Comparison of ENCODE assay signal across 18 cellular contexts in genomic region chr6:124487778-124488431, GRCh38.
DNase-seq lines count a peak whose midpoint lies in the region; ATAC-seq, FAIRE-seq and TF ChIP-seq lines count a peak whose summit lies in the region.
"Had no signal": no experiment of that assay in that cellular context is flagged by ENCODE, and none has a peak within 500 bp of the region (broad histone marks: within the 10 kb centered on the region; RNA-seq: fewer than 3 reads in every experiment).

No MANE protein-coding gene starts in this region.

- no peak for TF ChIP-seq EP300 in SK-N-SH (IDR thresholded peaks at IDR 0.05; ENCODE audit: borderline replicate concordance in 1 of 2, low read depth in 1 of 2, low read length in 1 of 2)

- no peaks in the 10 kb centered on the region for H3K9me3 Mint-ChIP-seq in activated T-helper 2 cell treated with anti-CD3 and anti-CD28 coated beads, Interferon-gamma antibody, Interleukin-2, Interleukin-4, amounts not matched to agents 10 μg/mL and 5 μg/mL and 100 μg/mL, durations not matched to agents 14 hours and 24 hours and 36 hours
- H3K9me3 Mint-ChIP-seq: activated naive CD8-positive, alpha-beta T cell treated with anti-CD3 and anti-CD28 coated beads, Interleukin-2, amount 10 ng/mL, durations not matched to agents 7 days and 5 days; H9; WTC11 had no signal

- no peaks in the 10 kb centered on the region for H3F3A ChIP-seq in SK-N-SH (replicated peaks; ENCODE audit: insufficient read depth)

- CTCF ChIA-PET in SK-N-SH (lab: Yijun Ruan, JAX), result interaction anchor here (1.1 kb wide), 1 partner anchor 8 kb away, joined by 3 read pairs; no protein-coding TSS in a partner anchor

- no peaks in the 10 kb centered on the region for H3K79me2 ChIP-seq in SK-N-SH (ENCODE audit: insufficient read depth)

- H3K4me3 ChIP-seq in SK-N-SH (ENCODE audit: low read depth in 2 of 2, low read length in 1 of 2) (no peak overlapping the region), fibroblast of villous mesenchyme (ENCODE audit: low read depth, low read length) (no peak overlapping the region)
- H3K4me3 ChIP-seq: MG63 had no signal

- H2AFZ ChIP-seq in SK-N-SH (ENCODE audit: low read depth), result no peak overlapping the region

- intact Hi-C loops in activated T-helper 2 cell treated with anti-CD3 and anti-CD28 coated beads, Interferon-gamma antibody, Interleukin-2, Interleukin-4, amounts not matched to agents 10 μg/mL and 5 μg/mL and 100 μg/mL, durations not matched to agents 14 hours and 24 hours and 36 hours (cut with micrococcal nuclease), result no loop called here

- H3K9me3 ChIP-seq in SK-N-SH, result no peaks in the 10 kb centered on the region
- H3K9me3 ChIP-seq: MG63 had no signal

- H3K4me1 Mint-ChIP-seq in activated T-helper 2 cell treated with anti-CD3 and anti-CD28 coated beads, Interferon-gamma antibody, Interleukin-2, Interleukin-4, amounts not matched to agents 10 μg/mL and 5 μg/mL and 100 μg/mL, durations not matched to agents 14 hours and 24 hours and 36 hours (ENCODE audit: low read depth), result no peaks in the 10 kb centered on the region
- H3K4me1 Mint-ChIP-seq: activated naive CD8-positive, alpha-beta T cell treated with anti-CD3 and anti-CD28 coated beads, Interleukin-2, amount 10 ng/mL, durations not matched to agents 7 days and 5 days had no signal

- no peak overlapping the region for H3K4me2 ChIP-seq in SK-N-SH

- 15% methylated on average over 3 of the region's 3 CpGs for WGBS in SK-N-SH (ENCODE audit: low lambda C conversion rate)

- POLR2A ChIA-PET in SK-N-SH (lab: Yijun Ruan, JAX), result no interaction called here

- H3K27me3 ChIP-seq in SK-N-SH (ENCODE audit: insufficient read depth), result no peaks in the 10 kb centered on the region; the same call in 1 of the 2 replicates
- H3K27me3 ChIP-seq: MG63 had no signal

- TF ChIP-seq CTCF in SK-N-SH (IDR thresholded peaks at IDR 0.05) (no peak), fibroblast of villous mesenchyme (IDR thresholded peaks at IDR 0.05; ENCODE audit: insufficient read depth, low read depth, low read length) (no peak)

- no peak overlapping the region for H3K27ac ChIP-seq in SK-N-SH (ENCODE audit: low read depth in 2 of 2, low read length in 1 of 2)
- H3K27ac ChIP-seq: HL-60 had no signal

- H3K4me3 Mint-ChIP-seq in activated T-helper 2 cell treated with anti-CD3 and anti-CD28 coated beads, Interferon-gamma antibody, Interleukin-2, Interleukin-4, amounts not matched to agents 10 μg/mL and 5 μg/mL and 100 μg/mL, durations not matched to agents 14 hours and 24 hours and 36 hours (ENCODE audit: low read depth), result no peak overlapping the region
- H3K4me3 Mint-ChIP-seq: activated naive CD8-positive, alpha-beta T cell treated with anti-CD3 and anti-CD28 coated beads, Interleukin-2, amount 10 ng/mL, durations not matched to agents 7 days and 5 days; CD4-positive, alpha-beta T cell; H9; WTC11 had no signal

- DNase-seq in NOMO-1 (lab: John Stamatoyannopoulos, UW; ENCODE audit: unreplicated experiment in 2 of 2) (peak; percentile 7 to 63), NOMO-1 treated with dmso at 0.1 percent for 144 hours (lab: John Stamatoyannopoulos, UW; ENCODE audit: unreplicated experiment) (no peak), SK-N-SH (no peak), fibroblast of villous mesenchyme (ENCODE audit: low read depth) (peak; percentile 15), urothelium cell line (ENCODE audit: low spot score) (peak; percentile 35), midbrain (lab: John Stamatoyannopoulos, UW) (no peak)
- DNase-seq in activated T-helper 2 cell treated with anti-CD3 and anti-CD28 coated beads, Interferon-gamma antibody, Interleukin-2, Interleukin-4, amounts not matched to agents 10 μg/mL and 5 μg/mL and 100 μg/mL, durations not matched to agents 14 hours and 24 hours and 36 hours (ENCODE audit: low spot score), result no peak
- DNase-seq: activated CD8-positive, alpha-beta memory T cell treated with anti-CD3 and anti-CD28 coated beads, Interleukin-2, amount 50 U/mL, for 48 hours; activated naive CD8-positive, alpha-beta T cell treated with anti-CD3 and anti-CD28 coated beads, Interleukin-2, amount 10 ng/mL, durations not matched to agents 7 days and 5 days; CD4-positive, alpha-beta T cell; H9; MG63; NCI-H2029 treated with DMSO at 0.1 percent for 48 hours had no signal

- no peaks in the 10 kb centered on the region for H3K36me3 Mint-ChIP-seq in activated T-helper 2 cell treated with anti-CD3 and anti-CD28 coated beads, Interferon-gamma antibody, Interleukin-2, Interleukin-4, amounts not matched to agents 10 μg/mL and 5 μg/mL and 100 μg/mL, durations not matched to agents 14 hours and 24 hours and 36 hours (ENCODE audit: low read depth)
- H3K36me3 Mint-ChIP-seq: activated naive CD8-positive, alpha-beta T cell treated with anti-CD3 and anti-CD28 coated beads, Interleukin-2, amount 10 ng/mL, durations not matched to agents 7 days and 5 days; WTC11 had no signal

- FAIRE-seq in urothelium cell line (lab: Jason Lieb, UNC), result peak; percentile 68
- FAIRE-seq: A204.1, colon had no signal

- H3K36me3 ChIP-seq in SK-N-SH (replicated peaks in 1 of 2; ENCODE audit: control insufficient read depth in 1 of 2, insufficient read depth in 2 of 2, low read length in 1 of 2), result no peaks in the 10 kb centered on the region
- H3K36me3 ChIP-seq: MG63 had no signal

- H4K20me1 ChIP-seq in SK-N-SH (ENCODE audit: insufficient read depth), result no peaks in the 10 kb centered on the region

- ATAC-seq in HG02642 (IDR thresholded peaks at IDR 0.05; ENCODE audit: poor library complexity, unreplicated experiment), result no peak
- ATAC-seq: WTC11 had no signal

- H3K27me3 Mint-ChIP-seq in activated T-helper 2 cell treated with anti-CD3 and anti-CD28 coated beads, Interferon-gamma antibody, Interleukin-2, Interleukin-4, amounts not matched to agents 10 μg/mL and 5 μg/mL and 100 μg/mL, durations not matched to agents 14 hours and 24 hours and 36 hours (ENCODE audit: low read depth), result no peaks in the 10 kb centered on the region
- H3K27me3 Mint-ChIP-seq: activated naive CD8-positive, alpha-beta T cell treated with anti-CD3 and anti-CD28 coated beads, Interleukin-2, amount 10 ng/mL, durations not matched to agents 7 days and 5 days; CD4-positive, alpha-beta T cell had no signal

- H3K27ac Mint-ChIP-seq in activated T-helper 2 cell treated with anti-CD3 and anti-CD28 coated beads, Interferon-gamma antibody, Interleukin-2, Interleukin-4, amounts not matched to agents 10 μg/mL and 5 μg/mL and 100 μg/mL, durations not matched to agents 14 hours and 24 hours and 36 hours, result no peak overlapping the region
- H3K27ac Mint-ChIP-seq: activated naive CD8-positive, alpha-beta T cell treated with anti-CD3 and anti-CD28 coated beads, Interleukin-2, amount 10 ng/mL, durations not matched to agents 7 days and 5 days; CD4-positive, alpha-beta T cell; H9; WTC11 had no signal

- H3K9ac ChIP-seq in SK-N-SH, result no peak overlapping the region

- H3K9me2 ChIP-seq in SK-N-SH, result 0 out of 2 replicates have a peak, but pooled peaks cover 4% of the 10 kb centered on the region

- TF ChIP-seq RAD21 in SK-N-SH (IDR thresholded peaks at IDR 0.05; ENCODE audit: low read length), result no peak

- H3K4me1 ChIP-seq in SK-N-SH (ENCODE audit: control insufficient read depth in 1 of 2, insufficient read depth in 2 of 2, low read depth in 1 of 2, low read length in 1 of 2), result no peaks in the 10 kb centered on the region; a peak in 1 of 4 replicates

TF ChIP-seq in SK-N-SH, 30 proteins besides CTCF, POLR2A, EP300 and RAD21 (continues in another document):
- TF ChIP-seq TEAD4 (IDR thresholded peaks at IDR 0.05; ENCODE audit: borderline replicate concordance, insufficient read depth) (no peak), FOXM1 (IDR thresholded peaks at IDR 0.05; ENCODE audit: low read depth) (no peak), NRF1 (IDR thresholded peaks at IDR 0.05; ENCODE audit: low read depth, low read length) (no peak), ELF1 (IDR thresholded peaks at IDR 0.05) (no peak), JUND (IDR thresholded peaks at IDR 0.05) (0 out of 2 replicates have a peak, but pooled peaks have one; percentile 4), REST (IDR thresholded peaks at IDR 0.05; ENCODE audit: low read depth, low read length) (no peak), SIN3A (IDR thresholded peaks at IDR 0.05; ENCODE audit: borderline replicate concordance, low read depth, low read length) (no peak), NFIC (IDR thresholded peaks at IDR 0.05; ENCODE audit: borderline replicate concordance) (no peak), FOSL2 (IDR thresholded peaks at IDR 0.05; ENCODE audit: borderline replicate concordance, low read depth) (0 out of 2 replicates have a peak, but pooled peaks have one; percentile 22), MEF2A (IDR thresholded peaks at IDR 0.05; ENCODE audit: borderline replicate concordance, low read depth) (no peak), TCF12 (IDR thresholded peaks at IDR 0.05) (no peak), YY1 (IDR thresholded peaks at IDR 0.05; ENCODE audit: low read depth) (no peak), POLR2AphosphoS5 (IDR thresholded peaks at IDR 0.05; ENCODE audit: low read depth, low read length) (no peak), EZH2phosphoT487 (IDR thresholded peaks at IDR 0.05; ENCODE audit: borderline replicate concordance, low read depth) (no peak)

Comparison
In these comparisons a context has a peak if more than half of its experiments do, and no peak if none do; other contexts are left out.
1. DNase-seq: peak in NOMO-1 (2 of 2), fibroblast of villous mesenchyme (single experiment) and urothelium cell line (single experiment); none in NOMO-1 treated with dmso at 0.1 percent for 144 hours (single experiment), SK-N-SH (single experiment), midbrain (single experiment) and activated T-helper 2 cell treated with anti-CD3 and anti-CD28 coated beads, Interferon-gamma antibody, Interleukin-2, Interleukin-4, amounts not matched to agents 10 μg/mL and 5 μg/mL and 100 μg/mL, durations not matched to agents 14 hours and 24 hours and 36 hours (single experiment).